In genomic region chr4:150997141-150997540, GRCh38 we compare ENCODE assay signal across 29 cellular contexts.
"Had no signal": no experiment of that assay in that cellular context is flagged by ENCODE, and none has a peak within 500 bp of the region (broad histone marks: within the 10 kb centered on the region; RNA-seq: fewer than 3 reads in every experiment).

No MANE protein-coding gene starts in this region.

- H3K27me3 ChIP-seq: ascending aorta, breast epithelium, foreskin keratinocyte, gastrocnemius medialis, heart left ventricle, hepatocyte had no signal

- FAIRE-seq: colon had no signal

- H3K9me3 ChIP-seq: ascending aorta, breast epithelium, gastrocnemius medialis, heart left ventricle had no signal

- H2AFZ ChIP-seq: hepatocyte had no signal

- DNase-seq: activated CD4-positive, alpha-beta memory T cell treated with anti-CD3 and anti-CD28 coated beads for 36 hours; activated CD4-positive, alpha-beta T cell treated with anti-CD3 and anti-CD28 coated beads for 36 hours; activated CD4-positive, CD25-positive, alpha-beta regulatory T cell; activated CD4-positive, CD25-positive, alpha-beta regulatory T cell treated with anti-CD3 and anti-CD28 coated beads, Interleukin-2, amount 50 U/mL, for 72 hours; activated CD8-positive, alpha-beta memory T cell treated with anti-CD3 and anti-CD28 coated beads, Interleukin-2, amount 10 ng/mL, durations not matched to agents 7 days and 5 days; activated CD8-positive, alpha-beta memory T cell treated with anti-CD3 and anti-CD28 coated beads, Interleukin-2, amount 50 U/mL, for 4 hours; activated CD8-positive, alpha-beta T cell treated with anti-CD3 and anti-CD28 coated beads, Interleukin-2, amount 10 ng/mL, durations not matched to agents 7 days and 5 days; activated gamma-delta T cell; activated naive CD4-positive, alpha-beta T cell; activated naive CD4-positive, alpha-beta T cell treated with anti-CD3 and anti-CD28 coated beads, Interleukin-2, amount 10 ng/mL, durations not matched to agents 7 days and 5 days; activated naive CD8-positive, alpha-beta T cell treated with anti-CD3 and anti-CD28 coated beads, Interleukin-2, amount 10 ng/mL, durations not matched to agents 7 days and 5 days; activated T-cell treated with anti-CD3 and anti-CD28 coated beads, Interleukin-2, amount 50 U/mL, for 1 hour; activated T-cell treated with anti-CD3 and anti-CD28 coated beads, Interleukin-2, amount 50 U/mL, for 48 hours; caudate nucleus; cortex of kidney; dermis blood vessel endothelial cell; effector CD4-positive, alpha-beta T cell; effector memory CD8-positive, alpha-beta T cell; foreskin keratinocyte; gastrocnemius medialis; glutamatergic neuron; heart left ventricle; T-helper 2 cell had no signal

- ATAC-seq: activated CD4-positive, alpha-beta T cell treated with anti-CD3 and anti-CD28 coated beads for 36 hours; activated CD8-positive, alpha-beta memory T cell treated with anti-CD3 and anti-CD28 coated beads, Interleukin-2, amount 10 ng/mL, durations not matched to agents 7 days and 5 days; activated CD8-positive, alpha-beta T cell treated with anti-CD3 and anti-CD28 coated beads, Interleukin-2, amount 10 ng/mL, durations not matched to agents 7 days and 5 days; activated naive CD4-positive, alpha-beta T cell treated with anti-CD3 and anti-CD28 coated beads, Interleukin-2, amount 50 U/mL, for 72 hours; effector memory CD8-positive, alpha-beta T cell; esophagus mucosa; foreskin keratinocyte; gastrocnemius medialis; heart left ventricle had no signal

- H3K4me1 ChIP-seq: ascending aorta, breast epithelium, foreskin keratinocyte, gastrocnemius medialis had no signal

- H3K36me3 ChIP-seq: ascending aorta, breast epithelium, gastrocnemius medialis, heart left ventricle had no signal

- H3K4me3 ChIP-seq: ascending aorta, breast epithelium, gastrocnemius medialis, heart left ventricle, hepatocyte had no signal

- H3K27ac ChIP-seq: ascending aorta, breast epithelium, foreskin keratinocyte, gastrocnemius medialis, heart left ventricle, hepatocyte had no signal

- H3K4me2 ChIP-seq: hepatocyte had no signal
